Comparison of ENCODE assay signal across 1 cellular context in the genomic region with DNA sequence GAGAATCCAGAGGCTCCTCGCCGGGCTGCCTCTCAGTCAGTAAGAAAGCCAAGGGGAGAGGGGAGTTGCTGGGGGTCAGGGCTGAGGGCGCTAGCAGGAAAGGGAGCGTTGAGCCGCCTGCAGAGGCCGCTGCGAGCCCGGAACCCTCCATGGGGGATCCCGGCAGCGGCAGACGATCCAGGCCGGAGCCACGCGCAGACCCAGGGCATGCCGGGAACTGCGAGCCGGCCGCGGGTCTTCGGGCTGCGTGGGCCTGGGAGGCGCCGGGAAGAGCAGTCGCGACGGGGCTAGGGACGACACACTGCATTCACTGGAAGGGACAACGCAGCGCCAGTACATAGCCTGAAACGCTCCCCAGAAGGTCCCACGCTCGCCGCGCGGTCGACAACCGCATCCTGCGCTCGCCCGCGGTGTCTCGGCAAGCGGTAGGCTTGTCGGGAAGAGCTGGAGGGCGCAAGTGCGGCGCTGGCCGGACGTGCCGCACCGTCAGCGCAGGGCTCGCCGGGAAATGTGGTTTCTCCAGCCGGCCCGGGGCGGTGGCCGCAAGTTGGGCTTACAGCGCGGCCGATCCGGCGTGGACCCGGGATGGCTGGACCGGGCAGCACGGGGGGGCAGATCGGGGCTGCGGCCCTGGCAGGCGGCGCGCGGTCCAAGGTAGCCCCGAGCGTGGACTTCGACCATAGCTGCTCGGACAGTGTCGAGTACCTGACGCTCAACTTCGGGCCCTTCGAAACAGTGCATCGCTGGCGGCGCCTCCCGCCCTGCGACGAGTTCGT.
A peak's percentile ranks its signal among the peaks of the same experiment; 100 is the strongest.
TF ChIP-seq lines count a peak whose summit lies in the region.

Gene LZTR1 (plus strand): TSS at position 511 of the 776 bp plus-strand sequence. CDS start 75 bp downstream, at position 586.

TF ChIP-seq in K562, 482 proteins besides CTCF, POLR2A, EP300 and RAD21 (continued from another document and continues in another):
- TF ChIP-seq IFI16 (CRISPR knock-in tag; IDR thresholded peaks at IDR 0.05) (0 out of 2 replicates have a peak, but pooled peaks have one; percentile 14), NFXL1 (CRISPR knock-in tag; IDR thresholded peaks at IDR 0.05) (no peak), RAD51 (IDR thresholded peaks at IDR 0.05; ENCODE audit: borderline replicate concordance, low read depth) (no peak), CAMTA2 (CRISPR knock-in tag; conservative IDR thresholded peaks at IDR 0.05) (peak; percentile 98), SMARCA5 (IDR thresholded peaks at IDR 0.05) (no peak), MED1 (CRISPR knock-in tag; IDR thresholded peaks at IDR 0.05; ENCODE audit: borderline replicate concordance) (no peak), COPS2 (conservative IDR thresholded peaks at IDR 0.05) (no peak), ZNF707 (CRISPR knock-in tag; conservative IDR thresholded peaks at IDR 0.05) (no peak; the same call in 1 of the 2 replicates), CC2D1A (IDR thresholded peaks at IDR 0.05) (no peak), SIN3A (IDR thresholded peaks at IDR 0.05; ENCODE audit: borderline replicate concordance in 2 of 2, control insufficient read depth in 1 of 2, low read depth in 2 of 2, low read length in 2 of 2) (peak in 1 of 2 experiments; percentile 95; a peak in 2 of 4 replicates), ZNF23 (CRISPR knock-in tag; IDR thresholded peaks at IDR 0.05) (peak; percentile 68; the same call in 1 of the 2 replicates), SAP30 (IDR thresholded peaks at IDR 0.05; ENCODE audit: borderline replicate concordance, insufficient read depth, low read depth, low read length, poor library complexity, severe bottlenecking) (peak; percentile 97), ZNF280B (CRISPR knock-in tag; IDR thresholded peaks at IDR 0.05) (peak; percentile 92; the same call in 1 of the 2 replicates), TCF7L2 (IDR thresholded peaks at IDR 0.05; ENCODE audit: low read depth, low read length) (peak; percentile 29; the same call in 1 of the 2 replicates), NCOA2 (IDR thresholded peaks at IDR 0.05; ENCODE audit: partially characterized antibody in 2 of 2) (no peak), ZKSCAN8 (CRISPR knock-in tag; IDR thresholded peaks at IDR 0.05) (no peak), CCAR2 (IDR thresholded peaks at IDR 0.05; ENCODE audit: low read depth, low read length) (no peak), SMARCB1 (IDR thresholded peaks at IDR 0.05; ENCODE audit: insufficient read length, low read depth) (no peak), STAT6 (CRISPR knock-in tag; IDR thresholded peaks at IDR 0.05) (peak; percentile 100), POLR2B (IDR thresholded peaks at IDR 0.05; ENCODE audit: low read depth, partially characterized antibody) (no peak), NRF1 (conservative IDR thresholded peaks at IDR 0.05 in 1 of 2, IDR thresholded peaks at IDR 0.05 in 1 of 2) (no peak), CHD7 (IDR thresholded peaks at IDR 0.05; ENCODE audit: low read depth, low read length) (peak; percentile 6)
- TF ChIP-seq, protein P1, sequence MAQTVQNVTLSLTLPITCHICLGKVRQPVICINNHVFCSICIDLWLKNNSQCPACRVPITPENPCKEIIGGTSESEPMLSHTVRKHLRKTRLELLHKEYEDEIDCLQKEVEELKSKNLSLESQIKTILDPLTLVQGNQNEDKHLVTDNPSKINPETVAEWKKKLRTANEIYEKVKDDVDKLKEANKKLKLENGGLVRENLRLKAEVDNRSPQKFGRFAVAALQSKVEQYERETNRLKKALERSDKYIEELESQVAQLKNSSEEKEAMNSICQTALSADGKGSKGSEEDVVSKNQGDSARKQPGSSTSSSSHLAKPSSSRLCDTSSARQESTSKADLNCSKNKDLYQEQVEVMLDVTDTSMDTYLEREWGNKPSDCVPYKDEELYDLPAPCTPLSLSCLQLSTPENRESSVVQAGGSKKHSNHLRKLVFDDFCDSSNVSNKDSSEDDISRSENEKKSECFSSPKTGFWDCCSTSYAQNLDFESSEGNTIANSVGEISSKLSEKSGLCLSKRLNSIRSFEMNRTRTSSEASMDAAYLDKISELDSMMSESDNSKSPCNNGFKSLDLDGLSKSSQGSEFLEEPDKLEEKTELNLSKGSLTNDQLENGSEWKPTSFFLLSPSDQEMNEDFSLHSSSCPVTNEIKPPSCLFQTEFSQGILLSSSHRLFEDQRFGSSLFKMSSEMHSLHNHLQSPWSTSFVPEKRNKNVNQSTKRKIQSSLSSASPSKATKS (CRISPR knock-in tag; IDR thresholded peaks at IDR 0.05) = peak; percentile 88
- TF ChIP-seq, protein P2, sequence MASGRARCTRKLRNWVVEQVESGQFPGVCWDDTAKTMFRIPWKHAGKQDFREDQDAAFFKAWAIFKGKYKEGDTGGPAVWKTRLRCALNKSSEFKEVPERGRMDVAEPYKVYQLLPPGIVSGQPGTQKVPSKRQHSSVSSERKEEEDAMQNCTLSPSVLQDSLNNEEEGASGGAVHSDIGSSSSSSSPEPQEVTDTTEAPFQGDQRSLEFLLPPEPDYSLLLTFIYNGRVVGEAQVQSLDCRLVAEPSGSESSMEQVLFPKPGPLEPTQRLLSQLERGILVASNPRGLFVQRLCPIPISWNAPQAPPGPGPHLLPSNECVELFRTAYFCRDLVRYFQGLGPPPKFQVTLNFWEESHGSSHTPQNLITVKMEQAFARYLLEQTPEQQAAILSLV (tag; IDR thresholded peaks at IDR 0.05) = peak; percentile 89
- TF ChIP-seq, protein P3, sequence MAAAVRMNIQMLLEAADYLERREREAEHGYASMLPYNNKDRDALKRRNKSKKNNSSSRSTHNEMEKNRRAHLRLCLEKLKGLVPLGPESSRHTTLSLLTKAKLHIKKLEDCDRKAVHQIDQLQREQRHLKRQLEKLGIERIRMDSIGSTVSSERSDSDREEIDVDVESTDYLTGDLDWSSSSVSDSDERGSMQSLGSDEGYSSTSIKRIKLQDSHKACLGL (CRISPR knock-in tag; IDR thresholded peaks at IDR 0.05; ENCODE audit: borderline replicate concordance, poor library complexity, severe bottlenecking) = peak; percentile 88
- TF ChIP-seq, protein P4, sequence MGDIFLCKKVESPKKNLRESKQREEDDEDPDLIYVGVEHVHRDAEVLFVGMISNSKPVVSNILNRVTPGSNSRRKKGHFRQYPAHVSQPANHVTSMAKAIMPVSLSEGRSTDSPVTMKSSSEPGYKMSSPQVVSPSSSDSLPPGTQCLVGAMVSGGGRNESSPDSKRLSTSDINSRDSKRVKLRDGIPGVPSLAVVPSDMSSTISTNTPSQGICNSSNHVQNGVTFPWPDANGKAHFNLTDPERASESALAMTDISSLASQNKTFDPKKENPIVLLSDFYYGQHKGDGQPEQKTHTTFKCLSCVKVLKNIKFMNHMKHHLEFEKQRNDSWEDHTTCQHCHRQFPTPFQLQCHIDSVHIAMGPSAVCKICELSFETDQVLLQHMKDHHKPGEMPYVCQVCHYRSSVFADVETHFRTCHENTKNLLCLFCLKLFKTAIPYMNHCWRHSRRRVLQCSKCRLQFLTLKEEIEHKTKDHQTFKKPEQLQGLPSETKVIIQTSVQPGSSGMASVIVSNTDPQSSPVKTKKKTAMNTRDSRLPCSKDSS (IDR thresholded peaks at IDR 0.05; ENCODE audit: low read depth, partially characterized antibody) = no peak
